Comparison of ENCODE assay signal across 22 cellular contexts in genomic region chrX:9700555-9700954, GRCh38.
"Had no signal": no experiment of that assay in that cellular context is flagged by ENCODE, and none has a peak within 500 bp of the region (broad histone marks: within the 10 kb centered on the region; RNA-seq: fewer than 3 reads in every experiment).

No MANE protein-coding gene starts in this region.

- H3K9me3 ChIP-seq: gastrocnemius medialis, left lung, lower lobe of right lung, thoracic aorta had no signal

- ATAC-seq: activated CD4-positive, CD25-positive, alpha-beta regulatory T cell treated with anti-CD3 and anti-CD28 coated beads, Interleukin-2, amount 50 U/mL, for 24 hours; gastrocnemius medialis; left lung; lower lobe of right lung; natural killer cell; sciatic nerve had no signal

- H3K27ac ChIP-seq: ascending aorta, gastrocnemius medialis, left lung, lower lobe of right lung, skin epidermis, thoracic aorta had no signal

- H3K36me3 ChIP-seq: gastrocnemius medialis, lower lobe of right lung had no signal

- H3K4me3 ChIP-seq: ascending aorta, gastrocnemius medialis, left lung, lower lobe of right lung, skin epidermis, thoracic aorta had no signal

- DNase-seq: activated CD4-positive, alpha-beta memory T cell treated with anti-CD3 and anti-CD28 coated beads, Interleukin-2, amount 10 ng/mL, durations not matched to agents 7 days and 5 days; activated CD4-positive, alpha-beta T cell treated with anti-CD3 and anti-CD28 coated beads, Interleukin-2, amount 10 ng/mL, durations not matched to agents 24 days and 14 days; activated CD8-positive, alpha-beta memory T cell treated with anti-CD3 and anti-CD28 coated beads, Interleukin-2, amount 50 U/mL, for 48 hours; activated gamma-delta T cell; activated naive CD4-positive, alpha-beta T cell treated with anti-CD3 and anti-CD28 coated beads, Interleukin-2, amount 10 ng/mL, durations not matched to agents 7 days and 5 days; activated naive CD8-positive, alpha-beta T cell treated with anti-CD3 and anti-CD28 coated beads, Interleukin-2, amount 10 ng/mL, durations not matched to agents 7 days and 5 days; activated T-cell treated with anti-CD3 and anti-CD28 coated beads, Interleukin-2, amount 50 U/mL, for 24 hours; gastrocnemius medialis; glutamatergic neuron; left lung; lower lobe of right lung; mesenchymal stem cell; natural killer cell; stimulated activated CD4-positive, alpha-beta T cell treated with anti-CD3 and anti-CD28 coated beads, Interleukin-12 subunit alpha, Interleukin-12 subunit beta, amount 100 ng/mL, for 4 hours; stimulated activated CD4-positive, alpha-beta T cell treated with anti-CD3 and anti-CD28 coated beads, Interleukin-4, amount 100 ng/mL, for 1 hour; trophoblast cell had no signal

- FAIRE-seq: urothelium cell line had no signal

- H3K27me3 ChIP-seq: ascending aorta, gastrocnemius medialis, left lung had no signal

- H3K4me1 ChIP-seq: ascending aorta, gastrocnemius medialis, left lung, lower lobe of right lung had no signal
